In the genomic region with DNA sequence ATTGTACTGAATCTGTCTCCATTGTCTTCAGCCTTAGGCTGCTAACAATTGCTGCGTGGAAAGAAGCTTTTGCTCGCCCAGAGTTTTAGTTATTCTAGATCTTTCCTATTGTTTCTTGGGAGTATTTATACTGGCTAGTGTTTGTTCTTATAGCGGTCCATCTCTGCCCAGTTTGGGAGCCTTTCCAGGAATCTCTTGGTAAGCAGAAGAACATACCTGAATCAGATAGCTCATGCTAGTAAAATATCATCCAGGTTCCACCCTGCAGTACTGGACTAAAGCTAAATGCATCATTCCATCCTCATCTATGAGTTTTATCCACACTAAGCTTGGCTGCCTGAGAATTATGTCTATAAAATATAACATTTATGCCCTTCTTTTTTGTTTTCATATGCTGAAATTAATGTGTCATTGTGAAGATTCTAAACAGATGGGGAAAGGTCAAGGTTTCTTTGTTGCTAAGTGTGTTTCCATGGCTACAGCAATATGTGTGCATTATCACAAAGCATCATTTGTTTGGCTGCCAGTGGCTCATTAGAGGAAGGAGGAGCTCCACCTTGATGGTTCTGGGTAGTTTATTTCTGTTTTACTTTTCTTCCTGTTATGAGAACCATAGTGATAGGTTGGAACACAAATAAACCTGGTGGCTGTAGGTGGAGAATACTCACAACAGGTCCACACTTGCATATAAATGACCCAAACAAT, we compare ENCODE assay signal across 31 cellular contexts.
DNase-seq lines count a peak whose midpoint lies in the region; FAIRE-seq and TF ChIP-seq lines count a peak whose summit lies in the region.
"Had no signal": no experiment of that assay in that cellular context is flagged by ENCODE, and none has a peak within 500 bp of the region (broad histone marks: within the 10 kb centered on the region; RNA-seq: fewer than 3 reads in every experiment).

No MANE protein-coding gene starts in this region.

- no peak overlapping the region for H3K4me2 ChIP-seq in trophoblast cell (ENCODE audit: low read length)
- H3K4me2 ChIP-seq: BLaER1 treated with 17β-estradiol and CSF1 and Interleukin-3, amounts not matched to agents 10 nM and 100 nM had no signal

- no peak overlapping the region for H2BK12ac ChIP-seq in trophoblast cell (ENCODE audit: low read length)

- H3K27ac ChIP-seq in trophoblast cell (ENCODE audit: low read depth, low read length): no peak overlapping the region
- H3K27ac ChIP-seq in colonic mucosa: no peak overlapping the region
- H3K27ac ChIP-seq: BLaER1 treated with 17β-estradiol and CSF1 and Interleukin-3, amounts not matched to agents 10 nM and 100 nM; esophagus muscularis mucosa; heart right ventricle; lower lobe of right lung; transverse colon had no signal

- no peak overlapping the region for H3K23ac ChIP-seq in trophoblast cell (ENCODE audit: low read length)

- no CpG with 5 or more reads among the region's 3 CpGs for WGBS in trophoblast cell (ENCODE audit: extremely low coverage, insufficient coverage, insufficient read length)

- H2AFZ ChIP-seq in trophoblast cell (ENCODE audit: insufficient read depth, low read length, poor library complexity): no peak overlapping the region

- H2BK5ac ChIP-seq in trophoblast cell (ENCODE audit: low read depth, low read length, poor library complexity): no peak overlapping the region

- H3K9ac ChIP-seq in trophoblast cell (ENCODE audit: low read length) (no peak overlapping the region), colonic mucosa (ENCODE audit: low read depth in 2 of 2, low read length in 2 of 2) (no peak overlapping the region)
- H3K9ac ChIP-seq: BLaER1 treated with 17β-estradiol and CSF1 and Interleukin-3, amounts not matched to agents 10 nM and 100 nM had no signal

- peak; percentile 30 for FAIRE-seq in islet of Langerhans (lab: Jason Lieb, UNC)
- FAIRE-seq: endometrium, GM18507, GM19239, RCC 7860 had no signal

- intact Hi-C loops in colonic mucosa (cut with DNase I): no loop called here

- H3K79me2 ChIP-seq in trophoblast cell (ENCODE audit: control insufficient read depth, insufficient read depth, low read length, poor library complexity): no peaks in the 10 kb centered on the region

- H4K8ac ChIP-seq in trophoblast cell (ENCODE audit: low read depth, low read length): no peak overlapping the region

- H2AK5ac ChIP-seq in trophoblast cell (ENCODE audit: low read length): no peak overlapping the region

- H3K4me3 ChIP-seq in trophoblast cell (ENCODE audit: low read depth, low read length) (no peak overlapping the region), colonic mucosa (no peak overlapping the region)
- H3K4me3 ChIP-seq: BLaER1 treated with 17β-estradiol and CSF1 and Interleukin-3, amounts not matched to agents 10 nM and 100 nM; esophagus muscularis mucosa; heart right ventricle; lower lobe of right lung; transverse colon had no signal

- no peak overlapping the region for H2BK120ac ChIP-seq in trophoblast cell (ENCODE audit: insufficient read depth, low read length, poor library complexity)

- no peak overlapping the region for H3K4ac ChIP-seq in trophoblast cell (ENCODE audit: low read depth, low read length)

- H3K36me3 ChIP-seq in trophoblast cell (ENCODE audit: control insufficient read depth in 1 of 2, insufficient read depth in 2 of 2, low read length in 2 of 2) (no peaks in the 10 kb centered on the region), colonic mucosa (no peaks in the 10 kb centered on the region)
- H3K36me3 ChIP-seq: esophagus muscularis mucosa, heart right ventricle, lower lobe of right lung, transverse colon had no signal

- no peaks in the 10 kb centered on the region for H3K79me1 ChIP-seq in trophoblast cell (ENCODE audit: low read length)

- no peak overlapping the region for H4K91ac ChIP-seq in trophoblast cell (ENCODE audit: low read depth, low read length)

- H3K9me3 ChIP-seq in trophoblast cell (ENCODE audit: insufficient read depth, low read depth, low read length) (peaks cover 11% of the 10 kb centered on the region), colonic mucosa (no peaks in the 10 kb centered on the region)
- H3K9me3 ChIP-seq: Caco-2 had no signal

- no peak overlapping the region for H3K18ac ChIP-seq in trophoblast cell (ENCODE audit: low read length)

- H3K14ac ChIP-seq in trophoblast cell (ENCODE audit: low read length): no peak overlapping the region

- TF ChIP-seq CTCF in colonic mucosa (IDR thresholded peaks at IDR 0.05): no peak

- H3K27me3 ChIP-seq in trophoblast cell (ENCODE audit: insufficient read depth, low read length) (no peaks in the 10 kb centered on the region), colonic mucosa (no peaks in the 10 kb centered on the region)
- H3K27me3 ChIP-seq: BLaER1 treated with 17β-estradiol and CSF1 and Interleukin-3, amounts not matched to agents 10 nM and 100 nM; esophagus muscularis mucosa; heart right ventricle; transverse colon had no signal

- H3K4me1 ChIP-seq in trophoblast cell (ENCODE audit: control insufficient read depth in 1 of 2, insufficient read depth in 2 of 2, low read length in 2 of 2): no peaks in the 10 kb centered on the region
- no peaks in the 10 kb centered on the region for H3K4me1 ChIP-seq in colonic mucosa
- H3K4me1 ChIP-seq: BLaER1 treated with 17β-estradiol and CSF1 and Interleukin-3, amounts not matched to agents 10 nM and 100 nM; Caco-2; heart right ventricle; lower lobe of right lung; transverse colon had no signal

- DNase-seq in DMS153 (lab: John Stamatoyannopoulos, UW) (peak; percentile 47), NCI-H1092 treated with DMSO at 0.1 percent for 48 hours (lab: John Stamatoyannopoulos, UW) (peak; percentile 50), NCI-H69 (lab: John Stamatoyannopoulos, UW) (peak; percentile 97), NCI-H82 treated with DMSO at 0.1 percent for 48 hours (lab: John Stamatoyannopoulos, UW; ENCODE audit: unreplicated experiment) (no peak), trophoblast cell (no peak), colonic mucosa (no peak)
- DNase-seq: activated CD4-positive, alpha-beta memory T cell treated with anti-CD3 and anti-CD28 coated beads for 36 hours; activated CD4-positive, alpha-beta T cell treated with anti-CD3 and anti-CD28 coated beads for 1 hour; activated CD8-positive, alpha-beta memory T cell treated with anti-CD3 and anti-CD28 coated beads, Interleukin-2, amount 50 U/mL, for 4 hours; activated naive CD4-positive, alpha-beta T cell treated with Interleukin-2 at 50 U/mL for 16 hours; Caco-2; central memory CD4-positive, alpha-beta T cell; dermis blood vessel endothelial cell; foreskin fibroblast; GOT3; heart right ventricle; kidney glomerular epithelial cell; lower lobe of right lung; natural killer cell; NCI-H1048; NCI-H524 treated with DMSO at 0.1 percent for 48 hours; SIG-M5; SW 1271; transverse colon had no signal

- H4K12ac ChIP-seq in trophoblast cell (ENCODE audit: low read depth, low read length): no peak overlapping the region

Comparison
In these comparisons a context has a peak if more than half of its experiments do, and no peak if none do; other contexts are left out.
1. DNase-seq: peak in DMS153 (single experiment), NCI-H1092 treated with DMSO at 0.1 percent for 48 hours (single experiment) and NCI-H69 (single experiment); none in NCI-H82 treated with DMSO at 0.1 percent for 48 hours (single experiment), trophoblast cell (0 of 2) and colonic mucosa (single experiment).